Comparison of ENCODE assay signal across 8 cellular contexts in the genomic region with DNA sequence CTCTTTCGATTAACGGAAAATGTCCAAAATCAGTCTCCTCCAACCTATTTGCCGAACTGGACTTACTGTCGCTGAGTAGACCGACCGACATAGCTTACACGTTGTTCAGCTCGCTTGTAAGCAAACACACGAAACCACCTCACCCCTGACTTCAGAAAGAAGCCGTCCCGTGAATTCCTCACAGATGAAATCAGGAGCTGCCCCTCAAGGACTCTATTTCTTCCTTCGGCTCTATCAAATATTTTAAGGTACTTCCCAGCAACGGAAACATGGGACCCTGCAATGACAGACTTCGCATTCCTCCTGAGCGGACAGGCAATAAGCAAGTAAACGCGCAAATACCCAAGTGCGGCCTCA. TPM values are rescaled to one million over a fixed set of nuclear protein-coding genes. Genes with fewer than 3 reads are reported as not detected.
DNase-seq lines count a peak whose midpoint lies in the region; ATAC-seq and TF ChIP-seq lines count a peak whose summit lies in the region.

No MANE protein-coding gene starts in this region.

- no peaks in the 10 kb centered on the region for H3K27me3 Mint-ChIP-seq in Calu3 (ENCODE audit: unreplicated experiment)

- H4K8ac ChIP-seq in mesenchymal stem cell (ENCODE audit: low read length) = peak overlapping the region; percentile 83

- H4K91ac ChIP-seq in mesenchymal stem cell (ENCODE audit: low read length) = peak overlapping the region; percentile 85

- no peaks in the 10 kb centered on the region for H4K20me1 ChIP-seq in mammary epithelial cell (ENCODE audit: insufficient read depth, low read length)

- no peak overlapping the region for H3K23ac ChIP-seq in mesenchymal stem cell (ENCODE audit: low read length in 2 of 2)

- H3K14ac ChIP-seq in mesenchymal stem cell (ENCODE audit: low read length in 2 of 2) = peak overlapping the region in 1 of 2 experiments; percentile 87

- peaks cover 36% of the 10 kb centered on the region for H3K36me3 Mint-ChIP-seq in Calu3 (ENCODE audit: insufficient read depth, unreplicated experiment)

- BruUV-seq in Calu3 (replicated peaks; lab: Mats Ljungman, UMichigan) (TSS peak; percentile 72), mammary epithelial cell (replicated peaks; lab: Mats Ljungman, UMichigan) (TSS peak; percentile 44)

- H3K9me3 ChIP-seq in mammary epithelial cell (replicated peaks; ENCODE audit: insufficient read depth, low read length) (no peaks in the 10 kb centered on the region), mesenchymal stem cell (ENCODE audit: control insufficient read depth, low read length) (no peaks in the 10 kb centered on the region)

- peak overlapping the region; percentile 55 to 85 for H3K4ac ChIP-seq in mesenchymal stem cell (ENCODE audit: low read depth in 1 of 2, low read length in 2 of 2)

- H3K27ac ChIP-seq in mammary epithelial cell (ENCODE audit: insufficient read depth, low read depth, low read length) (peak overlapping the region; percentile 87), mesenchymal stem cell (ENCODE audit: low read length, poor library complexity, severe bottlenecking) (peak overlapping the region; percentile 78)

- H3K36me3 ChIP-seq in mammary epithelial cell (ENCODE audit: insufficient read depth, low read length) (peaks cover 6% of the 10 kb centered on the region), mesenchymal stem cell (ENCODE audit: control insufficient read depth in 1 of 2, insufficient read depth in 2 of 2, low read depth in 1 of 2, low read length in 2 of 2) (peaks cover 30 to 41% of the 10 kb centered on the region in 2 experiments)

- WGBS in mammary epithelial cell (ENCODE audit: low coverage, missing lambda C conversion rate) = 7% methylated on average over 12 of the region's 18 CpGs
- WGBS in mesenchymal stem cell = under 1% methylated on average over 18 of the region's 18 CpGs

- H3K9ac ChIP-seq in mammary epithelial cell (ENCODE audit: insufficient read depth, low read length) (peak overlapping the region; percentile 87), mesenchymal stem cell (ENCODE audit: low read length) (peak overlapping the region; percentile 98)

- dilution Hi-C loops in mammary epithelial cell (cut with HindIII; ENCODE audit: low sequenced_read_pairs) = loop anchor here (5.0 kb wide), 2 partner anchors 35 to 80 kb away; no protein-coding TSS in a partner anchor

- CTCF ChIA-PET in Calu3 (lab: Charles Lee) (interaction anchor here (0.7 to 1.7 kb wide), 3 partner anchors 9 to 226 kb away, joined by 3 to 7 read pairs (median 4); no protein-coding TSS in a partner anchor), mammary epithelial cell (lab: Charles Lee; ENCODE audit: low non-redundant PET) (interaction anchor here (0.5 kb wide), 1 partner anchor 72 kb away, joined by 3 read pairs; no protein-coding TSS in a partner anchor)

- intact Hi-C loops in Calu3 (cut with micrococcal nuclease; ENCODE audit: unreplicated experiment) (no loop called here), mammary epithelial cell (cut with micrococcal nuclease) (loop anchor here (1.0 kb wide), 2 partner anchors 8 to 13 kb away; no protein-coding TSS in a partner anchor)

- peaks cover 2% of the 10 kb centered on the region for H3K79me1 ChIP-seq in mesenchymal stem cell (replicated peaks; ENCODE audit: low read length, poor library complexity, severe bottlenecking)

- peaks cover 96% of the 10 kb centered on the region for H3K79me2 ChIP-seq in mammary epithelial cell (ENCODE audit: insufficient read depth, low read length)

- ATAC-seq in HG02885 (IDR thresholded peaks at IDR 0.05; ENCODE audit: poor library complexity, unreplicated experiment) (no peak), HG02970 (IDR thresholded peaks at IDR 0.05; ENCODE audit: low FRiP score, unreplicated experiment) (no peak)

- H2BK12ac ChIP-seq in mesenchymal stem cell (ENCODE audit: low read length in 2 of 2) = no peak overlapping the region

- peaks cover 11% of the 10 kb centered on the region for H3K4me1 Mint-ChIP-seq in Calu3 (ENCODE audit: low read depth, unreplicated experiment)

- TF ChIP-seq CTCF in Calu3 (IDR thresholded peaks at IDR 0.05; ENCODE audit: unreplicated experiment) (no peak), mammary epithelial cell (conservative IDR thresholded peaks at IDR 0.05 in 1 of 2, IDR thresholded peaks at IDR 0.05 in 1 of 2; ENCODE audit: extremely low read depth in 1 of 2, insufficient read depth in 1 of 2, low read depth in 1 of 2, low read length in 2 of 2) (no peak)

- H2BK5ac ChIP-seq in mesenchymal stem cell (ENCODE audit: low read depth, low read length, poor library complexity, severe bottlenecking) = peak overlapping the region; percentile 58

- no peak overlapping the region for H2AK5ac ChIP-seq in mesenchymal stem cell (ENCODE audit: low read length, severe bottlenecking)

- H3K4me3 ChIP-seq in mammary epithelial cell (replicated peaks in 1 of 3; ENCODE audit: insufficient read depth in 1 of 3, low read depth in 2 of 3, low read length in 3 of 3) (peak overlapping the region; percentile 95 to 100 (median 97)), mesenchymal stem cell (ENCODE audit: insufficient read depth in 1 of 2, low read depth in 1 of 2, low read length in 2 of 2) (peak overlapping the region; percentile 86 to 90)

- in situ Hi-C loops in mammary epithelial cell (cut with MboI; ENCODE audit: low sequenced_read_pairs in 2 of 2) = no loop called here

- no peak overlapping the region for H2BK120ac ChIP-seq in mesenchymal stem cell (ENCODE audit: low read depth, low read length)

- H3K27ac Mint-ChIP-seq in Calu3 (ENCODE audit: unreplicated experiment) = peak overlapping the region; percentile 81

- H3K4me1 ChIP-seq in mammary epithelial cell (ENCODE audit: insufficient read depth, low read length) (peaks cover 15% of the 10 kb centered on the region), mesenchymal stem cell (ENCODE audit: control insufficient read depth, insufficient read depth, low read depth, low read length) (peaks cover 15% of the 10 kb centered on the region)

- H3K18ac ChIP-seq in mesenchymal stem cell (ENCODE audit: low read depth in 1 of 2, low read length in 2 of 2) = peak overlapping the region in 1 of 2 experiments; percentile 90

- no peaks in the 10 kb centered on the region for H3K27me3 ChIP-seq in mammary epithelial cell (ENCODE audit: insufficient read depth, low read length)
- H3K27me3 ChIP-seq in mesenchymal stem cell (ENCODE audit: control insufficient read depth in 1 of 2, insufficient read depth in 1 of 2, low read length in 2 of 2) = no peaks in the 10 kb centered on the region

- no peaks in the 10 kb centered on the region for H3K9me3 Mint-ChIP-seq in Calu3 (ENCODE audit: low read depth, unreplicated experiment)

- H2BK15ac ChIP-seq in mesenchymal stem cell (ENCODE audit: low read depth, poor library complexity, severe bottlenecking) = no peak overlapping the region

- H2AFZ ChIP-seq in mammary epithelial cell (ENCODE audit: low read depth, low read length) = peak overlapping the region; percentile 92
- no peak overlapping the region for H2AFZ ChIP-seq in mesenchymal stem cell (ENCODE audit: low read depth, low read length)

- H3K4me2 ChIP-seq in mammary epithelial cell (ENCODE audit: insufficient read depth, low read depth, low read length) (peak overlapping the region; percentile 91), mesenchymal stem cell (ENCODE audit: low read length, poor library complexity, severe bottlenecking) (peak overlapping the region; percentile 66)

- no peak overlapping the region for H3K4me3 Mint-ChIP-seq in Calu3 (ENCODE audit: low read depth, unreplicated experiment)

- DNase-seq in Calu3 = no peak
- DNase-seq in LHCN-M2 (ENCODE audit: low read depth) = peak; percentile 32
- peak; percentile 46 for DNase-seq in mammary epithelial cell
- DNase-seq in mesenchymal stem cell = peak; percentile 80
- no peak for DNase-seq in COLO668 (lab: John Stamatoyannopoulos, UW; ENCODE audit: unreplicated experiment)
- DNase-seq in GM19238 (ENCODE audit: insufficient read length, low spot score) = no peak

RNA-seq across cellular contexts. Expression of a gene that starts 1.0 kb away (rescaled TPM):
- 64.3 and 64.6 TPM in 2 replicates for total RNA-seq in Calu3 (2022)
- 20.3 and 23.5 TPM in 2 replicates for total RNA-seq in LHCN-M2 (2014; rRNA removed)
- polyA plus RNA-seq in LHCN-M2 (2012) = 17.8 TPM
- total RNA-seq in mammary epithelial cell = 10 to 100 TPM; 34.5 to 43.2 TPM
- 29.7 TPM for polyA plus RNA-seq in mammary epithelial cell
- polyA minus RNA-seq in mammary epithelial cell = 47.5 TPM
- polyA plus RNA-seq in mesenchymal stem cell (2013, experiment 1 of 2) = 18.0 TPM
- polyA plus RNA-seq in mesenchymal stem cell (2013, experiment 2 of 2) = 18.3 TPM

RNA-seq across cellular contexts. Expression of a gene that starts 10.7 kb away (rescaled TPM):
- total RNA-seq in Calu3 (2022) (75.6 and 77.1 TPM in 2 replicates), LHCN-M2 (2014; rRNA removed) (29.0 and 33.1 TPM in 2 replicates), mammary epithelial cell (10 to 100 TPM; 38.7 to 53.2 TPM)
- 13.9 TPM for polyA plus RNA-seq in LHCN-M2 (2012)
- 13.6 TPM for polyA plus RNA-seq in mammary epithelial cell
- polyA minus RNA-seq in mammary epithelial cell = 31.4 TPM
- polyA plus RNA-seq in mesenchymal stem cell (2013, experiment 1 of 2) = 19.5 TPM
- polyA plus RNA-seq in mesenchymal stem cell (2013, experiment 2 of 2) = 18.9 TPM

RNA-seq across cellular contexts. Expression of a gene that starts 15.5 kb away (rescaled TPM):
- total RNA-seq in Calu3 (2022) = 12.0 and 18.8 TPM in 2 replicates
- total RNA-seq in LHCN-M2 (2014; rRNA removed) = not detected in 2 replicates
- not detected for polyA plus RNA-seq in LHCN-M2 (2012)
- under 1 TPM; 0.33 to 0.67 TPM for total RNA-seq in mammary epithelial cell
- 0.09 TPM for polyA plus RNA-seq in mammary epithelial cell
- polyA minus RNA-seq in mammary epithelial cell = not detected
- polyA plus RNA-seq in mesenchymal stem cell (2013, experiment 1 of 2) = 14.8 TPM
- 13.7 TPM for polyA plus RNA-seq in mesenchymal stem cell (2013, experiment 2 of 2)

Comparison
In these comparisons a context has a peak if more than half of its experiments do, and no peak if none do; other contexts are left out.
1. DNase-seq: peak in LHCN-M2 (single experiment), mammary epithelial cell (single experiment) and mesenchymal stem cell (single experiment); none in Calu3 (single experiment), COLO668 (single experiment) and GM19238 (single experiment).